4 cellular contexts compared by ENCODE assay signal in genomic region chr4:141457653-141458052, GRCh38.
"Had no signal": no experiment of that assay in that cellular context is flagged by ENCODE, and none has a peak within 500 bp of the region (broad histone marks: within the 10 kb centered on the region; RNA-seq: fewer than 3 reads in every experiment).

No MANE protein-coding gene starts in this region.

- H2AFZ ChIP-seq: GM23338 had no signal

- H3K4me2 ChIP-seq: GM23338 had no signal

- DNase-seq: H9, HCEC 1CT, IMR-90 had no signal

- H3K4me3 ChIP-seq: GM23338 had no signal

- ATAC-seq: GM23338 had no signal
